In genomic region chr4:99022566-99022965, GRCh38 we compare ENCODE assay signal across 29 cellular contexts. TPM values are rescaled to one million over a fixed set of nuclear protein-coding genes. Genes with fewer than 3 reads are reported as not detected.
A peak's percentile ranks its signal among the peaks of the same experiment; 100 is the strongest.
DNase-seq lines count a peak whose midpoint lies in the region; ATAC-seq and TF ChIP-seq lines count a peak whose summit lies in the region.
"Had no signal": no experiment of that assay in that cellular context is flagged by ENCODE, and none has a peak within 500 bp of the region (broad histone marks: within the 10 kb centered on the region; RNA-seq: fewer than 3 reads in every experiment).

No MANE protein-coding gene starts in this region.

- DNase-seq in WTC11 (ENCODE audit: low spot score) = no peak
- no peak for DNase-seq in fibroblast of pulmonary artery (ENCODE audit: low read depth)
- no peak for DNase-seq in retinal pigment epithelial cell (ENCODE audit: low read depth)
- DNase-seq in cerebellar cortex (ENCODE audit: low spot score) = no peak
- no peak for DNase-seq in left lobe of liver (ENCODE audit: low spot score)
- DNase-seq: activated B cell treated with CpG ODN at 0.5 μM for 24 hours; activated CD4-positive, alpha-beta T cell treated with anti-CD3 and anti-CD28 coated beads, Interleukin-2, amount 50 U/mL, for 1 hour; activated CD8-positive, alpha-beta memory T cell treated with anti-CD3 and anti-CD28 coated beads, Interleukin-2, amount 10 ng/mL, durations not matched to agents 7 days and 5 days; activated naive CD8-positive, alpha-beta T cell treated with anti-CD3 and anti-CD28 coated beads, Interleukin-2, amount 50 U/mL, for 24 hours; activated T-cell treated with anti-CD3 and anti-CD28 coated beads, Interleukin-2, amount 50 U/mL, for 48 hours; effector CD8-positive, alpha-beta T cell; left ventricle myocardium inferior; MG63; naive B cell; NCI-H1417; NCI-H2029 treated with DMSO at 0.1 percent for 48 hours; NCI-H2227 treated with DMSO at 0.1 percent for 48 hours; occipital lobe; retina; SIG-M5; stimulated activated CD4-positive, alpha-beta T cell treated with anti-CD3 and anti-CD28 coated beads, Interleukin-2, amount 100 ng/mL, for 24 hours; SW 1271; T1000 had no signal

- H3K27ac Mint-ChIP-seq in WTC11 = no peak overlapping the region
- H3K27ac Mint-ChIP-seq: activated B cell treated with CpG ODN at 0.5 μM for 24 hours; activated CD8-positive, alpha-beta memory T cell treated with anti-CD3 and anti-CD28 coated beads, Interleukin-2, amount 10 ng/mL, durations not matched to agents 7 days and 5 days; activated naive CD8-positive, alpha-beta T cell treated with anti-CD3 and anti-CD28 coated beads, Interleukin-2, amount 50 U/mL, for 24 hours; GM23338 had no signal

- H3K4me1 ChIP-seq in HEK293 (ENCODE audit: control insufficient read depth, insufficient read depth, low read length) = no peaks in the 10 kb centered on the region

- CTCF ChIA-PET in HEK293 (lab: Yijun Ruan, JAX) = no interaction called here
- CTCF ChIA-PET in WTC11 (lab: Charles Lee) = no interaction called here

- POLR2A ChIA-PET in HEK293 (lab: Yijun Ruan, JAX) = no interaction called here
- POLR2A ChIA-PET in WTC11 (lab: Charles Lee) = no interaction called here

- ATAC-seq in WTC11 (peak; percentile 25; the same call in 1 of the 2 replicates), left lobe of liver (no peak), GM19397 (IDR thresholded peaks at IDR 0.05; ENCODE audit: unreplicated experiment) (no peak)
- ATAC-seq: activated CD8-positive, alpha-beta memory T cell treated with anti-CD3 and anti-CD28 coated beads, Interleukin-2, amount 10 ng/mL, durations not matched to agents 7 days and 5 days; activated naive CD8-positive, alpha-beta T cell treated with anti-CD3 and anti-CD28 coated beads, Interleukin-2, amount 50 U/mL, for 24 hours; esophagus mucosa; GM23338 had no signal

- H3K9me3 ChIP-seq in HEK293 (ENCODE audit: control insufficient read depth, insufficient read depth, low read depth, low read length) = no peaks in the 10 kb centered on the region
- H3K9me3 ChIP-seq: MG63 had no signal

- H3K27ac ChIP-seq in HEK293 (ENCODE audit: extremely low read depth, low read depth, low read length) = no peak overlapping the region
- H3K27ac ChIP-seq: C4-2B, tibial nerve had no signal

- no peaks in the 10 kb centered on the region for H3K27me3 Mint-ChIP-seq in WTC11 (ENCODE audit: low read depth)
- H3K27me3 Mint-ChIP-seq: activated B cell treated with CpG ODN at 0.5 μM for 24 hours; activated CD8-positive, alpha-beta memory T cell treated with anti-CD3 and anti-CD28 coated beads, Interleukin-2, amount 10 ng/mL, durations not matched to agents 7 days and 5 days; activated naive CD8-positive, alpha-beta T cell treated with anti-CD3 and anti-CD28 coated beads, Interleukin-2, amount 50 U/mL, for 24 hours; naive B cell had no signal

- no peak overlapping the region for H3K4me3 Mint-ChIP-seq in WTC11
- H3K4me3 Mint-ChIP-seq: activated B cell treated with CpG ODN at 0.5 μM for 24 hours; activated CD8-positive, alpha-beta memory T cell treated with anti-CD3 and anti-CD28 coated beads, Interleukin-2, amount 10 ng/mL, durations not matched to agents 7 days and 5 days; activated naive CD8-positive, alpha-beta T cell treated with anti-CD3 and anti-CD28 coated beads, Interleukin-2, amount 50 U/mL, for 24 hours; GM23338 had no signal

- peaks cover 28% of the 10 kb centered on the region for H3K9me3 Mint-ChIP-seq in WTC11

- H3K4me3 ChIP-seq in HEK293 (ENCODE audit: low read depth, low read length) = peak overlapping the region; percentile 38
- H3K4me3 ChIP-seq in fibroblast of pulmonary artery (replicated peaks; ENCODE audit: low read depth, low read length) = peak overlapping the region; percentile 35
- H3K4me3 ChIP-seq in retinal pigment epithelial cell (ENCODE audit: low read length) = peak overlapping the region; percentile 39
- H3K4me3 ChIP-seq: GM23338, left ventricle myocardium inferior, MG63, tibial nerve had no signal

- TF ChIP-seq CTCF in HEK293 (tag by site-specific recombination; IDR thresholded peaks at IDR 0.05) (no peak), WTC11 (IDR thresholded peaks at IDR 0.05) (no peak), fibroblast of pulmonary artery (IDR thresholded peaks at IDR 0.05; ENCODE audit: low read length, missing control alignments) (no peak), retinal pigment epithelial cell (conservative IDR thresholded peaks at IDR 0.05; ENCODE audit: low read depth, low read length) (no peak)

- H3K36me3 ChIP-seq in HEK293 (ENCODE audit: control insufficient read depth in 2 of 2, insufficient read depth in 1 of 2, low read length in 2 of 2) = peaks cover 0 to 4% of the 10 kb centered on the region in 2 experiments; a peak in 1 of 3 replicates
- H3K36me3 ChIP-seq: MG63 had no signal

- H3K4me1 Mint-ChIP-seq in WTC11 = peaks cover 70% of the 10 kb centered on the region

- peaks cover 44% of the 10 kb centered on the region for H3K36me3 Mint-ChIP-seq in WTC11

TF ChIP-seq in HEK293, 187 proteins besides CTCF, POLR2A, EP300 and RAD21:
- TF ChIP-seq HOXA7 (CRISPR knock-in tag; IDR thresholded peaks at IDR 0.05; ENCODE audit: borderline replicate concordance) (no peak), GLIS1 (tag by site-specific recombination; IDR thresholded peaks at IDR 0.05) (no peak), ZNF501 (tag by site-specific recombination; IDR thresholded peaks at IDR 0.05) (no peak), ZNF391 (tag by site-specific recombination; IDR thresholded peaks at IDR 0.05; ENCODE audit: borderline replicate concordance, low read depth) (no peak), ZNF777 (tag by site-specific recombination; IDR thresholded peaks at IDR 0.05; ENCODE audit: borderline replicate concordance) (no peak), KLF10 (tag by site-specific recombination; IDR thresholded peaks at IDR 0.05) (no peak), ZNF776 (tag by site-specific recombination; IDR thresholded peaks at IDR 0.05; ENCODE audit: borderline replicate concordance) (no peak), EGR2 (tag by site-specific recombination; IDR thresholded peaks at IDR 0.05; ENCODE audit: low read depth) (no peak), ZNF654 (tag by site-specific recombination; IDR thresholded peaks at IDR 0.05; ENCODE audit: low read depth) (no peak), PBX3 (CRISPR knock-in tag; IDR thresholded peaks at IDR 0.05) (no peak), REPIN1 (tag by site-specific recombination; IDR thresholded peaks at IDR 0.05; ENCODE audit: low read depth) (no peak), ZBTB20 (tag by site-specific recombination; IDR thresholded peaks at IDR 0.05) (no peak)
TF ChIP-seq in HEK293: peak in this region for 0.

TF ChIP-seq in WTC11, 78 proteins besides CTCF, POLR2A, EP300 and RAD21:
- TF ChIP-seq IRF2 (CRISPR knock-in tag; IDR thresholded peaks at IDR 0.05; ENCODE audit: borderline replicate concordance, low read depth) (no peak), ZNF416 (CRISPR knock-in tag; IDR thresholded peaks at IDR 0.05) (no peak), TCF7 (CRISPR knock-in tag; IDR thresholded peaks at IDR 0.05; ENCODE audit: low read depth) (no peak), CREB1 (CRISPR knock-in tag; IDR thresholded peaks at IDR 0.05) (no peak), NFE2L1 (CRISPR knock-in tag; IDR thresholded peaks at IDR 0.05) (no peak), CBFB (CRISPR knock-in tag; IDR thresholded peaks at IDR 0.05; ENCODE audit: low read depth) (no peak), ATF1 (CRISPR knock-in tag; IDR thresholded peaks at IDR 0.05) (no peak)
- TF ChIP-seq, protein P1, sequence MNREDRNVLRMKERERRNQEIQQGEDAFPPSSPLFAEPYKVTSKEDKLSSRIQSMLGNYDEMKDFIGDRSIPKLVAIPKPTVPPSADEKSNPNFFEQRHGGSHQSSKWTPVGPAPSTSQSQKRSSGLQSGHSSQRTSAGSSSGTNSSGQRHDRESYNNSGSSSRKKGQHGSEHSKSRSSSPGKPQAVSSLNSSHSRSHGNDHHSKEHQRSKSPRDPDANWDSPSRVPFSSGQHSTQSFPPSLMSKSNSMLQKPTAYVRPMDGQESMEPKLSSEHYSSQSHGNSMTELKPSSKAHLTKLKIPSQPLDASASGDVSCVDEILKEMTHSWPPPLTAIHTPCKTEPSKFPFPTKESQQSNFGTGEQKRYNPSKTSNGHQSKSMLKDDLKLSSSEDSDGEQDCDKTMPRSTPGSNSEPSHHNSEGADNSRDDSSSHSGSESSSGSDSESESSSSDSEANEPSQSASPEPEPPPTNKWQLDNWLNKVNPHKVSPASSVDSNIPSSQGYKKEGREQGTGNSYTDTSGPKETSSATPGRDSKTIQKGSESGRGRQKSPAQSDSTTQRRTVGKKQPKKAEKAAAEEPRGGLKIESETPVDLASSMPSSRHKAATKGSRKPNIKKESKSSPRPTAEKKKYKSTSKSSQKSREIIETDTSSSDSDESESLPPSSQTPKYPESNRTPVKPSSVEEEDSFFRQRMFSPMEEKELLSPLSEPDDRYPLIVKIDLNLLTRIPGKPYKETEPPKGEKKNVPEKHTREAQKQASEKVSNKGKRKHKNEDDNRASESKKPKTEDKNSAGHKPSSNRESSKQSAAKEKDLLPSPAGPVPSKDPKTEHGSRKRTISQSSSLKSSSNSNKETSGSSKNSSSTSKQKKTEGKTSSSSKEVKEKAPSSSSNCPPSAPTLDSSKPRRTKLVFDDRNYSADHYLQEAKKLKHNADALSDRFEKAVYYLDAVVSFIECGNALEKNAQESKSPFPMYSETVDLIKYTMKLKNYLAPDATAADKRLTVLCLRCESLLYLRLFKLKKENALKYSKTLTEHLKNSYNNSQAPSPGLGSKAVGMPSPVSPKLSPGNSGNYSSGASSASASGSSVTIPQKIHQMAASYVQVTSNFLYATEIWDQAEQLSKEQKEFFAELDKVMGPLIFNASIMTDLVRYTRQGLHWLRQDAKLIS (CRISPR knock-in tag; IDR thresholded peaks at IDR 0.05; ENCODE audit: borderline replicate concordance) = no peak

RNA-seq across cellular contexts. Expression of gene METAP1, which starts 27.0 kb away (rescaled TPM):
- total RNA-seq in WTC11 (2021) (86.7 to 102 TPM (median 91.4 TPM) in 3 replicates), left lobe of liver (14.6 TPM)
